Comparison of ENCODE assay signal across 19 cellular contexts in genomic region chr15:69271217-69271616, GRCh38. TPM values are rescaled to one million over a fixed set of nuclear protein-coding genes. Genes with fewer than 3 reads are reported as not detected.
DNase-seq lines count a peak whose midpoint lies in the region; ATAC-seq and TF ChIP-seq lines count a peak whose summit lies in the region.
"Had no signal": no experiment of that assay in that cellular context is flagged by ENCODE, and none has a peak within 500 bp of the region (broad histone marks: within the 10 kb centered on the region; RNA-seq: fewer than 3 reads in every experiment).

No MANE protein-coding gene starts in this region.

- peaks cover 37% of the 10 kb centered on the region for H3K4me1 Mint-ChIP-seq in GM23338
- H3K4me1 Mint-ChIP-seq in WTC11 = peaks cover 38% of the 10 kb centered on the region
- peaks cover 33% of the 10 kb centered on the region for H3K4me1 Mint-ChIP-seq in nephron progenitor cell
- H3K4me1 Mint-ChIP-seq in activated CD8-positive, alpha-beta memory T cell treated with anti-CD3 and anti-CD28 coated beads, Interleukin-2, amount 10 ng/mL, durations not matched to agents 7 days and 5 days = no peaks in the 10 kb centered on the region
- H3K4me1 Mint-ChIP-seq: CD4-positive, alpha-beta memory T cell had no signal

- H3F3A ChIP-seq in GM23338 (replicated peaks; ENCODE audit: low read depth) = no peaks in the 10 kb centered on the region

- no peaks in the 10 kb centered on the region for H3K36me3 Mint-ChIP-seq in GM23338 (ENCODE audit: low read depth)
- no peaks in the 10 kb centered on the region for H3K36me3 Mint-ChIP-seq in WTC11
- no peaks in the 10 kb centered on the region for H3K36me3 Mint-ChIP-seq in nephron progenitor cell (ENCODE audit: low read depth)
- no peaks in the 10 kb centered on the region for H3K36me3 Mint-ChIP-seq in activated CD8-positive, alpha-beta memory T cell treated with anti-CD3 and anti-CD28 coated beads, Interleukin-2, amount 10 ng/mL, durations not matched to agents 7 days and 5 days

- DNase-seq in GM23338 (ENCODE audit: low spot score) = peak; percentile 38
- no peak for DNase-seq in WTC11 (ENCODE audit: low spot score)
- no peak for DNase-seq in nephron progenitor cell
- DNase-seq in activated CD8-positive, alpha-beta memory T cell treated with anti-CD3 and anti-CD28 coated beads, Interleukin-2, amount 10 ng/mL, durations not matched to agents 7 days and 5 days = no peak
- no peak for DNase-seq in NCI-H446 (lab: John Stamatoyannopoulos, UW)
- DNase-seq: 8988T; C1 segment of cervical spinal cord; Calu3; CD4-positive, alpha-beta memory T cell; COR-L47; DMS53; DMS79 treated with DMSO at 0.1 percent for 48 hours; GF-D8; GOT3; HFFc6 had no signal

- no peak overlapping the region for H2AFZ ChIP-seq in GM23338

- no peak for TF ChIP-seq CTCF in GM23338 (conservative IDR thresholded peaks at IDR 0.05; ENCODE audit: low read depth in 2 of 2)
- TF ChIP-seq CTCF in WTC11 (IDR thresholded peaks at IDR 0.05) = no peak
- no peak for TF ChIP-seq CTCF in nephron progenitor cell (IDR thresholded peaks at IDR 0.05)

- H4K20me1 ChIP-seq in GM23338 (replicated peaks; ENCODE audit: insufficient read depth) = no peaks in the 10 kb centered on the region

- H3K4me1 ChIP-seq in GM23338 (ENCODE audit: insufficient read depth) (peaks cover 16% of the 10 kb centered on the region), HUES48 (ENCODE audit: control insufficient read depth, insufficient read depth, low read length) (peaks cover 19% of the 10 kb centered on the region)
- H3K4me1 ChIP-seq: HAP-1 had no signal

- H3K27ac Mint-ChIP-seq in GM23338 = no peak overlapping the region; the same call in 1 of the 2 replicates
- H3K27ac Mint-ChIP-seq in WTC11 = no peak overlapping the region
- H3K27ac Mint-ChIP-seq in nephron progenitor cell = peak overlapping the region; percentile 36
- no peak overlapping the region for H3K27ac Mint-ChIP-seq in activated CD8-positive, alpha-beta memory T cell treated with anti-CD3 and anti-CD28 coated beads, Interleukin-2, amount 10 ng/mL, durations not matched to agents 7 days and 5 days
- H3K27ac Mint-ChIP-seq: CD4-positive, alpha-beta memory T cell; HFFc6 had no signal

- POLR2A ChIA-PET in WTC11 (lab: Charles Lee) = interaction anchor here (1.1 kb wide), 1 partner anchor 55 kb away, joined by 4 read pairs; no protein-coding TSS in a partner anchor

- no peak overlapping the region for H3K27ac ChIP-seq in GM23338 (ENCODE audit: low read depth)
- peak overlapping the region; percentile 15 for H3K27ac ChIP-seq in HUES48 (ENCODE audit: low read depth, low read length)
- H3K27ac ChIP-seq: A549 had no signal

- H3K27me3 Mint-ChIP-seq in GM23338 (ENCODE audit: insufficient read depth, low read depth, poor library complexity) (no peaks in the 10 kb centered on the region), WTC11 (ENCODE audit: low read depth) (no peaks in the 10 kb centered on the region), nephron progenitor cell (ENCODE audit: low read depth, poor library complexity) (peaks cover 2% of the 10 kb centered on the region)
- H3K27me3 Mint-ChIP-seq in activated CD8-positive, alpha-beta memory T cell treated with anti-CD3 and anti-CD28 coated beads, Interleukin-2, amount 10 ng/mL, durations not matched to agents 7 days and 5 days = peaks cover 3% of the 10 kb centered on the region

- H3K4me3 Mint-ChIP-seq in GM23338 (no peak overlapping the region), WTC11 (0 out of 2 replicates have a peak overlapping the region, but pooled peaks have one; percentile 8), nephron progenitor cell (no peak overlapping the region)
- H3K4me3 Mint-ChIP-seq in activated CD8-positive, alpha-beta memory T cell treated with anti-CD3 and anti-CD28 coated beads, Interleukin-2, amount 10 ng/mL, durations not matched to agents 7 days and 5 days = no peak overlapping the region
- H3K4me3 Mint-ChIP-seq: CD4-positive, alpha-beta memory T cell; HFFc6 had no signal

- no peaks in the 10 kb centered on the region for H3K9me3 ChIP-seq in HUES48 (ENCODE audit: control insufficient read depth, insufficient read depth, low read length)
- H3K9me3 ChIP-seq: A549, HAP-1 had no signal

- H3K79me2 ChIP-seq in GM23338 (replicated peaks; ENCODE audit: insufficient read depth) = no peaks in the 10 kb centered on the region

- CTCF ChIA-PET in WTC11 (lab: Charles Lee) = interaction anchor here (0.5 to 1.6 kb wide), 7 partner anchors 32 to 240 kb away, joined by 3 to 5 read pairs (median 4); no protein-coding TSS in a partner anchor
- CTCF ChIA-PET in activated CD8-positive, alpha-beta memory T cell treated with anti-CD3 and anti-CD28 coated beads, Interleukin-2, amount 10 ng/mL, durations not matched to agents 7 days and 5 days (lab: Charles Lee) = no interaction called here

- no peak overlapping the region for H3K9ac ChIP-seq in HUES48 (ENCODE audit: low read depth, low read length)

- H3K9me3 Mint-ChIP-seq in GM23338 (no peaks in the 10 kb centered on the region), WTC11 (no peaks in the 10 kb centered on the region), nephron progenitor cell (no peaks in the 10 kb centered on the region)
- no peaks in the 10 kb centered on the region for H3K9me3 Mint-ChIP-seq in activated CD8-positive, alpha-beta memory T cell treated with anti-CD3 and anti-CD28 coated beads, Interleukin-2, amount 10 ng/mL, durations not matched to agents 7 days and 5 days (ENCODE audit: low read depth)
- H3K9me3 Mint-ChIP-seq: CD4-positive, alpha-beta memory T cell; HFFc6 had no signal

- no peaks in the 10 kb centered on the region for H3K9me2 ChIP-seq in GM23338 (ENCODE audit: insufficient read depth)

- H3K27me3 ChIP-seq in GM23338 (ENCODE audit: insufficient read depth) = no peaks in the 10 kb centered on the region
- no peaks in the 10 kb centered on the region for H3K27me3 ChIP-seq in HUES48 (ENCODE audit: control insufficient read depth, insufficient read depth, low read length)

- H3K4me2 ChIP-seq in GM23338 = peak overlapping the region; percentile 36
- H3K4me2 ChIP-seq: A549 had no signal

- ATAC-seq in GM23338 = peak; percentile 72
- peak; percentile 68 for ATAC-seq in WTC11
- no peak for ATAC-seq in HG03139 (IDR thresholded peaks at IDR 0.05; ENCODE audit: unreplicated experiment)
- ATAC-seq in activated CD8-positive, alpha-beta memory T cell treated with anti-CD3 and anti-CD28 coated beads, Interleukin-2, amount 10 ng/mL, durations not matched to agents 7 days and 5 days = no peak
- ATAC-seq: A549 had no signal

- H3K4me3 ChIP-seq in GM23338 (no peak overlapping the region), HUES48 (ENCODE audit: low read depth, low read length) (no peak overlapping the region)
- H3K4me3 ChIP-seq: A549, HAP-1 had no signal

- no peaks in the 10 kb centered on the region for H3K36me3 ChIP-seq in GM23338 (ENCODE audit: insufficient read depth)
- H3K36me3 ChIP-seq in HUES48 (ENCODE audit: control insufficient read depth, insufficient read depth, low read length) = peaks cover 14% of the 10 kb centered on the region; the same call in 1 of the 2 replicates
- H3K36me3 ChIP-seq: HAP-1 had no signal

TF ChIP-seq in GM23338, 12 proteins besides CTCF, POLR2A, EP300 and RAD21 (continues in another document):
- TF ChIP-seq JUNB (IDR thresholded peaks at IDR 0.05; ENCODE audit: unreplicated experiment) = no peak

TF ChIP-seq in WTC11, 78 proteins besides CTCF, POLR2A, EP300 and RAD21 (continues in another document):
- TF ChIP-seq ZNF512 (CRISPR knock-in tag; IDR thresholded peaks at IDR 0.05; ENCODE audit: borderline replicate concordance) = no peak
- no peak for TF ChIP-seq NR1H2 (CRISPR knock-in tag; IDR thresholded peaks at IDR 0.05)
- TF ChIP-seq TEAD1 (CRISPR knock-in tag; IDR thresholded peaks at IDR 0.05) = no peak
- TF ChIP-seq ZNF317 (CRISPR knock-in tag; IDR thresholded peaks at IDR 0.05; ENCODE audit: borderline replicate concordance, low read depth) = no peak
- no peak for TF ChIP-seq ZNF281 (CRISPR knock-in tag; IDR thresholded peaks at IDR 0.05)

RNA-seq across cellular contexts. Expression of gene PAQR5, which starts 27.5 kb away (rescaled TPM):
- total RNA-seq in GM23338 (2014; rRNA removed; shearing (Covaris generic)) = 14.5 and 17.7 TPM in 2 replicates
- polyA plus RNA-seq in GM23338 (2016; fragmentation: Nextera tagmentation; extraction: Ambion mirVana) = 8.7 and 10.0 TPM in 2 replicates
- total RNA-seq in WTC11 (2021) = 9.4 to 11.5 TPM (median 11.4 TPM) in 3 replicates
- not detected for total RNA-seq in activated CD8-positive, alpha-beta memory T cell treated with anti-CD3 and anti-CD28 coated beads, Interleukin-2, amount 10 ng/mL, durations not matched to agents 7 days and 5 days
- polyA plus RNA-seq: CD4-positive, alpha-beta memory T cell had no signal

Comparison
In these comparisons a context has a peak if more than half of its experiments do, and no peak if none do; other contexts are left out.
1. ATAC-seq: peak in GM23338 (single experiment) and WTC11 (single experiment); none in HG03139 (single experiment) and activated CD8-positive, alpha-beta memory T cell treated with anti-CD3 and anti-CD28 coated beads, Interleukin-2, amount 10 ng/mL, durations not matched to agents 7 days and 5 days (single experiment).